In the genomic region with DNA sequence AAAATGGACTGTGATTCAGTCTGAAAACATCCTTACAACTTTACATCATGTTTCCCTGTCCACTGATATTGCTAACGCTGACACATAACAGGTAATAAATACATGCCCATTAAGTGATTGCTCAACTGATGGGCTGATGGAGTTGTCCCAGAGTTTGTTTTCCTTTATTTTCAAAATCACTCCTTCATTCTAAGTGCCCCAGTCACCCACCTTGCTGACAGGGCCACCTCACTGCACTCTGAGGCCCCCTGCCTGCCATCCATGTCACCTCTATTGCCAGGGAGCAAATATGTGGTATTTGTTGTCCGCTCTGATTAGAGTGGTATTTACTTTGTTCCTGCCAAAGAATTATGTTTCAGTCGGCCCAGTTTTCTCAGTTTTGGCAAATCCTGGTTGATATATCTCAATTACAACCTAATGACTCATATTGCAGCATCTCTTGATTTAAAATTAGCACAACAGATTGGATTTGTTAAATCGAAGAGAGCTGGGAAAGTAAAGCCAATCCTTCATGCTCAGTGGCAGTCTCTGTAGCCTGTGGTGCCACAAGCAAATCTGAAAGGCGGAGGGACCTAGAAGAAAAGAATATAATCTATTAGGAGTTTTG, we compare ENCODE assay signal across 8 cellular contexts.
DNase-seq lines count a peak whose midpoint lies in the region; ATAC-seq and TF ChIP-seq lines count a peak whose summit lies in the region.

No MANE protein-coding gene starts in this region.

- H3K9me3 ChIP-seq in BE2C (no peaks in the 10 kb centered on the region), MG63 (no peaks in the 10 kb centered on the region; the same call in 1 of the 2 replicates)

- no peaks in the 10 kb centered on the region; the same call in none of the 2 replicates for H3K27me3 ChIP-seq in BE2C
- no peaks in the 10 kb centered on the region for H3K27me3 ChIP-seq in MG63

- H3K4me3 ChIP-seq in BE2C (ENCODE audit: low read depth, low read length) (no peak overlapping the region), MG63 (no peak overlapping the region)

- H3K27ac ChIP-seq in epithelial cell of prostate = peak overlapping the region; percentile 10

- H3K4me1 ChIP-seq in BE2C = no peaks in the 10 kb centered on the region

- DNase-seq in BE2C (peak; percentile 16), MG63 (peak; percentile 36), epithelial cell of prostate (ENCODE audit: low read depth, low spot score) (no peak), myocyte (ENCODE audit: low read depth) (peak; percentile 23), KBM-7 (no peak), HK-2 (ENCODE audit: unreplicated experiment) (no peak)
- no peak for DNase-seq in stimulated activated naive CD4-positive, alpha-beta T cell (lab: John Stamatoyannopoulos, UW)

- in situ Hi-C loops in KBM-7 (cut with MboI; ENCODE audit: low pct_unique_long_range_greater_than_20kb, low sequenced_read_pairs) = no loop called here

- no peak for ATAC-seq in GM18502 (IDR thresholded peaks at IDR 0.05; ENCODE audit: poor library complexity, unreplicated experiment)

- H3K36me3 ChIP-seq in BE2C (no peaks in the 10 kb centered on the region), MG63 (no peaks in the 10 kb centered on the region)

- TF ChIP-seq CTCF in BE2C (IDR thresholded peaks at IDR 0.05; ENCODE audit: low read depth, low read length) = peak; percentile 52

Comparison
In these comparisons a context has a peak if more than half of its experiments do, and no peak if none do; other contexts are left out.
1. DNase-seq: peak in BE2C (single experiment), MG63 (single experiment) and myocyte (single experiment); none in epithelial cell of prostate (single experiment), KBM-7 (single experiment), stimulated activated naive CD4-positive, alpha-beta T cell (0 of 6) and HK-2 (single experiment).